In genomic region chr5:150580917-150581316, GRCh38 we compare ENCODE assay signal across 40 cellular contexts. TPM values are rescaled to one million over a fixed set of nuclear protein-coding genes. Genes with fewer than 3 reads are reported as not detected.
"Had no signal": no experiment of that assay in that cellular context is flagged by ENCODE, and none has a peak within 500 bp of the region (broad histone marks: within the 10 kb centered on the region; RNA-seq: fewer than 3 reads in every experiment).

No MANE protein-coding gene starts in this region.

- H3K36me3 ChIP-seq: brain microvascular endothelial cell, Peyer's patch had no signal

- H3K9ac ChIP-seq: KMS-11 had no signal

- H3K4me3 ChIP-seq: Peyer's patch had no signal

- DNase-seq: activated B cell treated with CpG ODN at 0.5 μM for 24 hours; activated CD4-positive, alpha-beta memory T cell treated with anti-CD3 and anti-CD28 coated beads, Interleukin-2, amount 10 ng/mL, durations not matched to agents 7 days and 5 days; activated CD4-positive, alpha-beta T cell treated with anti-CD3 and anti-CD28 coated beads for 4 hours; activated CD4-positive, alpha-beta T cell treated with anti-CD3 and anti-CD28 coated beads, Interleukin-2, amount 50 U/mL, for 1 hour; activated CD4-positive, CD25-positive, alpha-beta regulatory T cell treated with anti-CD3 and anti-CD28 coated beads, Interleukin-2, amount 50 U/mL, for 72 hours; activated CD8-positive, alpha-beta memory T cell treated with anti-CD3 and anti-CD28 coated beads for 24 hours; activated CD8-positive, alpha-beta memory T cell treated with anti-CD3 and anti-CD28 coated beads, Interleukin-2, amount 10 ng/mL, durations not matched to agents 7 days and 5 days; activated CD8-positive, alpha-beta memory T cell treated with anti-CD3 and anti-CD28 coated beads, Interleukin-2, amount 50 U/mL, for 48 hours; activated effector memory CD4-positive, alpha-beta T cell treated with anti-CD3 and anti-CD28 coated beads, Interleukin-2, amount 50 U/mL, for 16 hours; activated naive CD4-positive, alpha-beta T cell; activated naive CD4-positive, alpha-beta T cell treated with anti-CD3 and anti-CD28 coated beads, Interleukin-2, amount 50 U/mL, for 16 hours; activated naive CD8-positive, alpha-beta T cell treated with anti-CD3 and anti-CD28 coated beads for 36 hours; activated T-cell treated with anti-CD3 and anti-CD28 coated beads, Interleukin-2, amount 50 U/mL, for 72 hours; amniotic stem cell; brain microvascular endothelial cell; MM.1S; NCI-H1092 treated with DMSO at 0.1 percent for 48 hours; NCI-H1417; NCI-H146; NCI-H187; NCI-H2029 treated with DMSO at 0.1 percent for 48 hours; NCI-H2107; NCI-H2171; NCI-H510A; NCI-H526; NCI-H748 treated with DMSO at 0.1 percent for 48 hours; NK-92 treated with Interleukin-12 subunit alpha and Interleukin-12 subunit beta, amount 100 ng/mL, for 24 hours; PC-3; RPMI8226; SIG-M5; T-helper 1 cell; T-helper 2 cell; T-helper 9 cell had no signal

- H3K9me3 ChIP-seq: Peyer's patch had no signal

- H3K27me3 ChIP-seq: brain microvascular endothelial cell, Peyer's patch had no signal

- H3K27ac ChIP-seq: brain microvascular endothelial cell, KMS-11, VCaP had no signal

- H3K4me2 ChIP-seq: KMS-11 had no signal

- ATAC-seq: activated CD8-positive, alpha-beta memory T cell treated with anti-CD3 and anti-CD28 coated beads, Interleukin-2, amount 10 ng/mL, durations not matched to agents 7 days and 5 days; activated T-cell treated with anti-CD3 and anti-CD28 coated beads, Interleukin-2, amount 50 U/mL, for 72 hours; activated T-helper 17 cell treated with anti-CD3 and anti-CD28 coated beads, Interleukin-2, amount 50 U/mL, for 72 hours; PC-3; Right ventricle myocardium inferior; SK-N-SH treated with all-trans-retinoic acid at 6 μM for 48 hours had no signal

RNA-seq across cellular contexts. Expression of gene SYNPO, which starts 59.5 kb away (rescaled TPM):
- total RNA-seq: SK-MEL-5 had no signal
